Comparison of ENCODE assay signal across 1 cellular context in the genomic region with DNA sequence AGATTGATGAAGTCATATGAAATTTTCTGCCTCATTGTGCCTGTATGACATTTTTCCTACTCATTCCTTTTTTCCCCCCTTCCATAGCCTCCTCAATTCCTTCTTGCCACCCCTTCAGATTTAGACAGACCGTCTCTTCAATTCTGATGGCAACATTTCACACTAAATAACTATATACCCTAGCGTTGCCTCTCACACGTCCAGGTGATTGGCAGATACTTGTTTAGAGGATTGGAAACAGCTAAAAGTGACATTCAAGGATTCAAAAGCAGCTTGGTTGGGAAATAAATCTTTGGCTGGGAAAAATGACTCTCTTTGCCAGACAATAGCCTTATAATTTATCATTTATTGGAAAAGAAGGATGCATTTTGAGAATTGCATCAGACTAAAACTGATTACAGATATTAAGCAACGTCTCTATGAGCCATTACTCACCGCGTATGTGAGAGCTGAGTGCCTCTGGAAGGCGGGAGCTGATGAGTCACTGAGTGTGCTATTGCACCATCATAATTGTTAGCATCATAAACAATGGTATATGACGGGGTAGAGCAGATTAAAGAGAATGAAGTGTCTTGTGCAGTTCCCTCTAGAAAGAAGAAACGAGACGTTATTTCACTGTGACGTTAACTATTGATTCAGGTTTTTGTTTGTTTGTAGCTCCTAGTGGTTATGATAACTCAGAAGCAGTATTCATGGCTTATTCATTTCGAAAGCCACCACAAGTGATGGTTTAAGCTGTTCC.
TF ChIP-seq lines count a peak whose summit lies in the region.

No MANE protein-coding gene starts in this region.

TF ChIP-seq in HEK293, 187 proteins besides CTCF, POLR2A, EP300 and RAD21 (continued from another document and continues in another):
- TF ChIP-seq, protein P1, sequence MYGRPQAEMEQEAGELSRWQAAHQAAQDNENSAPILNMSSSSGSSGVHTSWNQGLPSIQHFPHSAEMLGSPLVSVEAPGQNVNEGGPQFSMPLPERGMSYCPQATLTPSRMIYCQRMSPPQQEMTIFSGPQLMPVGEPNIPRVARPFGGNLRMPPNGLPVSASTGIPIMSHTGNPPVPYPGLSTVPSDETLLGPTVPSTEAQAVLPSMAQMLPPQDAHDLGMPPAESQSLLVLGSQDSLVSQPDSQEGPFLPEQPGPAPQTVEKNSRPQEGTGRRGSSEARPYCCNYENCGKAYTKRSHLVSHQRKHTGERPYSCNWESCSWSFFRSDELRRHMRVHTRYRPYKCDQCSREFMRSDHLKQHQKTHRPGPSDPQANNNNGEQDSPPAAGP (tag by site-specific recombination; IDR thresholded peaks at IDR 0.05): peak; percentile 95
- no peak for TF ChIP-seq ZNF292 (tag by site-specific recombination; IDR thresholded peaks at IDR 0.05; ENCODE audit: borderline replicate concordance, low read depth)
- no peak for TF ChIP-seq ZNF843 (tag by site-specific recombination; IDR thresholded peaks at IDR 0.05)
- no peak for TF ChIP-seq ZNF426 (tag by site-specific recombination; IDR thresholded peaks at IDR 0.05)
- TF ChIP-seq, protein P2, sequence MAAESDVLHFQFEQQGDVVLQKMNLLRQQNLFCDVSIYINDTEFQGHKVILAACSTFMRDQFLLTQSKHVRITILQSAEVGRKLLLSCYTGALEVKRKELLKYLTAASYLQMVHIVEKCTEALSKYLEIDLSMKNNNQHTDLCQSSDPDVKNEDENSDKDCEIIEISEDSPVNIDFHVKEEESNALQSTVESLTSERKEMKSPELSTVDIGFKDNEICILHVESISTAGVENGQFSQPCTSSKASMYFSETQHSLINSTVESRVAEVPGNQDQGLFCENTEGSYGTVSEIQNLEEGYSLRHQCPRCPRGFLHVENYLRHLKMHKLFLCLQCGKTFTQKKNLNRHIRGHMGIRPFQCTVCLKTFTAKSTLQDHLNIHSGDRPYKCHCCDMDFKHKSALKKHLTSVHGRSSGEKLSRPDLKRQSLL (tag by site-specific recombination; IDR thresholded peaks at IDR 0.05): 0 out of 2 replicates have a peak, but pooled peaks have one; percentile 54
- no peak for TF ChIP-seq ZNF664 (tag by site-specific recombination; IDR thresholded peaks at IDR 0.05)
- no peak for TF ChIP-seq ZNF169 (tag by site-specific recombination; IDR thresholded peaks at IDR 0.05)
- peak; percentile 89 for TF ChIP-seq ZNF366 (tag by site-specific recombination; conservative IDR thresholded peaks at IDR 0.05)
- peak; percentile 46; the same call in 1 of the 2 replicates for TF ChIP-seq SCRT2 (tag by site-specific recombination; IDR thresholded peaks at IDR 0.05)
- no peak for TF ChIP-seq SALL2 (tag by site-specific recombination; IDR thresholded peaks at IDR 0.05; ENCODE audit: borderline replicate concordance)
- TF ChIP-seq ZBTB48 (tag by site-specific recombination; IDR thresholded peaks at IDR 0.05): no peak
- no peak for TF ChIP-seq ZNF596 (tag by site-specific recombination; IDR thresholded peaks at IDR 0.05)
- TF ChIP-seq, protein P3, sequence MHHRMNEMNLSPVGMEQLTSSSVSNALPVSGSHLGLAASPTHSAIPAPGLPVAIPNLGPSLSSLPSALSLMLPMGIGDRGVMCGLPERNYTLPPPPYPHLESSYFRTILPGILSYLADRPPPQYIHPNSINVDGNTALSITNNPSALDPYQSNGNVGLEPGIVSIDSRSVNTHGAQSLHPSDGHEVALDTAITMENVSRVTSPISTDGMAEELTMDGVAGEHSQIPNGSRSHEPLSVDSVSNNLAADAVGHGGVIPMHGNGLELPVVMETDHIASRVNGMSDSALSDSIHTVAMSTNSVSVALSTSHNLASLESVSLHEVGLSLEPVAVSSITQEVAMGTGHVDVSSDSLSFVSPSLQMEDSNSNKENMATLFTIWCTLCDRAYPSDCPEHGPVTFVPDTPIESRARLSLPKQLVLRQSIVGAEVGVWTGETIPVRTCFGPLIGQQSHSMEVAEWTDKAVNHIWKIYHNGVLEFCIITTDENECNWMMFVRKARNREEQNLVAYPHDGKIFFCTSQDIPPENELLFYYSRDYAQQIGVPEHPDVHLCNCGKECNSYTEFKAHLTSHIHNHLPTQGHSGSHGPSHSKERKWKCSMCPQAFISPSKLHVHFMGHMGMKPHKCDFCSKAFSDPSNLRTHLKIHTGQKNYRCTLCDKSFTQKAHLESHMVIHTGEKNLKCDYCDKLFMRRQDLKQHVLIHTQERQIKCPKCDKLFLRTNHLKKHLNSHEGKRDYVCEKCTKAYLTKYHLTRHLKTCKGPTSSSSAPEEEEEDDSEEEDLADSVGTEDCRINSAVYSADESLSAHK (tag by site-specific recombination; IDR thresholded peaks at IDR 0.05): peak; percentile 57
- TF ChIP-seq FEZF1 (tag by site-specific recombination; IDR thresholded peaks at IDR 0.05): peak; percentile 29
- TF ChIP-seq ZNF2 (tag by site-specific recombination; IDR thresholded peaks at IDR 0.05): peak; percentile 93
- TF ChIP-seq ZNF776 (tag by site-specific recombination; IDR thresholded peaks at IDR 0.05; ENCODE audit: borderline replicate concordance): no peak
- TF ChIP-seq, protein P4, sequence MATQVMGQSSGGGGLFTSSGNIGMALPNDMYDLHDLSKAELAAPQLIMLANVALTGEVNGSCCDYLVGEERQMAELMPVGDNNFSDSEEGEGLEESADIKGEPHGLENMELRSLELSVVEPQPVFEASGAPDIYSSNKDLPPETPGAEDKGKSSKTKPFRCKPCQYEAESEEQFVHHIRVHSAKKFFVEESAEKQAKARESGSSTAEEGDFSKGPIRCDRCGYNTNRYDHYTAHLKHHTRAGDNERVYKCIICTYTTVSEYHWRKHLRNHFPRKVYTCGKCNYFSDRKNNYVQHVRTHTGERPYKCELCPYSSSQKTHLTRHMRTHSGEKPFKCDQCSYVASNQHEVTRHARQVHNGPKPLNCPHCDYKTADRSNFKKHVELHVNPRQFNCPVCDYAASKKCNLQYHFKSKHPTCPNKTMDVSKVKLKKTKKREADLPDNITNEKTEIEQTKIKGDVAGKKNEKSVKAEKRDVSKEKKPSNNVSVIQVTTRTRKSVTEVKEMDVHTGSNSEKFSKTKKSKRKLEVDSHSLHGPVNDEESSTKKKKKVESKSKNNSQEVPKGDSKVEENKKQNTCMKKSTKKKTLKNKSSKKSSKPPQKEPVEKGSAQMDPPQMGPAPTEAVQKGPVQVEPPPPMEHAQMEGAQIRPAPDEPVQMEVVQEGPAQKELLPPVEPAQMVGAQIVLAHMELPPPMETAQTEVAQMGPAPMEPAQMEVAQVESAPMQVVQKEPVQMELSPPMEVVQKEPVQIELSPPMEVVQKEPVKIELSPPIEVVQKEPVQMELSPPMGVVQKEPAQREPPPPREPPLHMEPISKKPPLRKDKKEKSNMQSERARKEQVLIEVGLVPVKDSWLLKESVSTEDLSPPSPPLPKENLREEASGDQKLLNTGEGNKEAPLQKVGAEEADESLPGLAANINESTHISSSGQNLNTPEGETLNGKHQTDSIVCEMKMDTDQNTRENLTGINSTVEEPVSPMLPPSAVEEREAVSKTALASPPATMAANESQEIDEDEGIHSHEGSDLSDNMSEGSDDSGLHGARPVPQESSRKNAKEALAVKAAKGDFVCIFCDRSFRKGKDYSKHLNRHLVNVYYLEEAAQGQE (tag by site-specific recombination; IDR thresholded peaks at IDR 0.05): 0 out of 2 replicates have a peak, but pooled peaks have one; percentile 40
- TF ChIP-seq ZSCAN16 (tag by site-specific recombination; IDR thresholded peaks at IDR 0.05): no peak
- no peak for TF ChIP-seq ZNF521 (tag by site-specific recombination; IDR thresholded peaks at IDR 0.05)
- TF ChIP-seq ZNF157 (tag by site-specific recombination; IDR thresholded peaks at IDR 0.05): no peak
- no peak for TF ChIP-seq ZNF341 (tag by site-specific recombination; IDR thresholded peaks at IDR 0.05; ENCODE audit: low read depth)
- TF ChIP-seq, protein P5, sequence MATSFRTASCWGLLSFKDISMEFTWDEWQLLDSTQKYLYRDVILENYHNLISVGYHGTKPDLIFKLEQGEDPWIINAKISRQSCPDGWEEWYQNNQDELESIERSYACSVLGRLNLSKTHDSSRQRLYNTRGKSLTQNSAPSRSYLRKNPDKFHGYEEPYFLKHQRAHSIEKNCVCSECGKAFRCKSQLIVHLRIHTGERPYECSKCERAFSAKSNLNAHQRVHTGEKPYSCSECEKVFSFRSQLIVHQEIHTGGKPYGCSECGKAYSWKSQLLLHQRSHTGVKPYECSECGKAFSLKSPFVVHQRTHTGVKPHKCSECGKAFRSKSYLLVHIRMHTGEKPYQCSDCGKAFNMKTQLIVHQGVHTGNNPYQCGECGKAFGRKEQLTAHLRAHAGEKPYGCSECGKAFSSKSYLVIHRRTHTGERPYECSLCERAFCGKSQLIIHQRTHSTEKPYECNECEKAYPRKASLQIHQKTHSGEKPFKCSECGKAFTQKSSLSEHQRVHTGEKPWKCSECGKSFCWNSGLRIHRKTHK (tag by site-specific recombination; IDR thresholded peaks at IDR 0.05): no peak
- no peak for TF ChIP-seq ZNF544 (tag by site-specific recombination; IDR thresholded peaks at IDR 0.05)
- TF ChIP-seq ZNF645 (tag by site-specific recombination; IDR thresholded peaks at IDR 0.05): no peak
- no peak for TF ChIP-seq GLIS2 (tag by site-specific recombination; IDR thresholded peaks at IDR 0.05)
- peak; percentile 54; the same call in 1 of the 2 replicates for TF ChIP-seq ZBTB44 (tag by site-specific recombination; IDR thresholded peaks at IDR 0.05)
- no peak for TF ChIP-seq KLF7 (tag by site-specific recombination; IDR thresholded peaks at IDR 0.05; ENCODE audit: borderline replicate concordance)
- TF ChIP-seq ZNF549 (tag by site-specific recombination; IDR thresholded peaks at IDR 0.05): no peak
- peak; percentile 51; the same call in 1 of the 2 replicates for TF ChIP-seq ZNF335 (tag by site-specific recombination; conservative IDR thresholded peaks at IDR 0.05)
- peak; percentile 81; the same call in 1 of the 2 replicates for TF ChIP-seq ZNF184 (tag by site-specific recombination; IDR thresholded peaks at IDR 0.05)
- peak; percentile 85 for TF ChIP-seq ZNF639 (tag by site-specific recombination; IDR thresholded peaks at IDR 0.05)
- no peak for TF ChIP-seq MYNN (tag by site-specific recombination; IDR thresholded peaks at IDR 0.05; ENCODE audit: borderline replicate concordance)
- 0 out of 2 replicates have a peak, but pooled peaks have one; percentile 22 for TF ChIP-seq ZNF10 (tag by site-specific recombination; IDR thresholded peaks at IDR 0.05)
- no peak for TF ChIP-seq ZNF571 (tag by site-specific recombination; IDR thresholded peaks at IDR 0.05)
- 0 out of 2 replicates have a peak, but pooled peaks have one; percentile 50 for TF ChIP-seq ZNF132 (tag by site-specific recombination; IDR thresholded peaks at IDR 0.05; ENCODE audit: borderline replicate concordance)
- TF ChIP-seq, protein P6, sequence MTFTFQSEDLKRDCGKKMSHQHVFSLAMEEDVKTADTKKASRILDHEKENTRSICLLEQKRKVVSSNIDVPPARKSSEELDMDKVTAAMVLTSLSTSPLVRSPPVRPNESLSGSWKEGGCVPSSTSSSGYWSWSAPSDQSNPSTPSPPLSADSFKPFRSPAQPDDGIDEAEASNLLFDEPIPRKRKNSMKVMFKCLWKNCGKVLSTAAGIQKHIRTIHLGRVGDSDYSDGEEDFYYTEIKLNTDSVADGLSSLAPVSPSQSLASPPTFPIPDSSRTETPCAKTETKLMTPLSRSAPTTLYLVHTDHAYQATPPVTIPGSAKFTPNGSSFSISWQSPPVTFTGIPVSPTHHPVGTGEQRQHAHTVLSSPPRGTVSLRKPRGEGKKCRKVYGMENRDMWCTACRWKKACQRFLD (tag by site-specific recombination; IDR thresholded peaks at IDR 0.05): no peak
- TF ChIP-seq, protein P7, sequence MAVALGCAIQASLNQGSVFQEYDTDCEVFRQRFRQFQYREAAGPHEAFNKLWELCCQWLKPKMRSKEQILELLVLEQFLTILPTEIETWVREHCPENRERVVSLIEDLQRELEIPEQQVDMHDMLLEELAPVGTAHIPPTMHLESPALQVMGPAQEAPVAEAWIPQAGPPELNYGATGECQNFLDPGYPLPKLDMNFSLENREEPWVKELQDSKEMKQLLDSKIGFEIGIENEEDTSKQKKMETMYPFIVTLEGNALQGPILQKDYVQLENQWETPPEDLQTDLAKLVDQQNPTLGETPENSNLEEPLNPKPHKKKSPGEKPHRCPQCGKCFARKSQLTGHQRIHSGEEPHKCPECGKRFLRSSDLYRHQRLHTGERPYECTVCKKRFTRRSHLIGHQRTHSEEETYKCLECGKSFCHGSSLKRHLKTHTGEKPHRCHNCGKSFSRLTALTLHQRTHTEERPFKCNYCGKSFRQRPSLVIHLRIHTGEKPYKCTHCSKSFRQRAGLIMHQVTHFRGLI (tag by site-specific recombination; IDR thresholded peaks at IDR 0.05): no peak
- no peak for TF ChIP-seq ZNF514 (tag by site-specific recombination; IDR thresholded peaks at IDR 0.05)
- no peak for TF ChIP-seq ZNF404 (tag by site-specific recombination; IDR thresholded peaks at IDR 0.05)
- peak; percentile 92 for TF ChIP-seq ZNF558 (tag by site-specific recombination; IDR thresholded peaks at IDR 0.05)
- TF ChIP-seq ZNF174 (tag by site-specific recombination; IDR thresholded peaks at IDR 0.05): no peak
- TF ChIP-seq HOXD13 (CRISPR knock-in tag; IDR thresholded peaks at IDR 0.05; ENCODE audit: borderline replicate concordance): no peak
- no peak for TF ChIP-seq GLI4 (tag by site-specific recombination; IDR thresholded peaks at IDR 0.05)
